ENCODE assay signal across 13 cellular contexts in genomic region chr14:96888593-96888992, GRCh38.
A peak's percentile ranks its signal among the peaks of the same experiment; 100 is the strongest.
DNase-seq lines count a peak whose midpoint lies in the region; ATAC-seq and TF ChIP-seq lines count a peak whose summit lies in the region.
"Had no signal": no experiment of that assay in that cellular context is flagged by ENCODE, and none has a peak within 500 bp of the region (broad histone marks: within the 10 kb centered on the region; RNA-seq: fewer than 3 reads in every experiment).

No MANE protein-coding gene starts in this region.

- CTCF ChIA-PET in SK-N-SH (lab: Yijun Ruan, JAX) = interaction anchor here (1.4 kb wide), 1 partner anchor 322 kb away, joined by 3 read pairs; no protein-coding TSS in a partner anchor

- no peak overlapping the region for H3K4me2 ChIP-seq in SK-N-SH

- no peaks in the 10 kb centered on the region for H3K79me2 ChIP-seq in SK-N-SH (ENCODE audit: insufficient read depth)

- 31 to 45% methylated on average over 3 of the region's 3 CpGs for WGBS in ectodermal cell, 2 experiments
- 56% methylated on average over 3 of the region's 3 CpGs for WGBS in SK-N-SH (ENCODE audit: low lambda C conversion rate)

- TF ChIP-seq EP300 in SK-N-SH (IDR thresholded peaks at IDR 0.05; ENCODE audit: borderline replicate concordance in 1 of 2, low read depth in 1 of 2, low read length in 1 of 2) = no peak

- TF ChIP-seq CTCF in SK-N-SH (IDR thresholded peaks at IDR 0.05) = no peak

- peak; percentile 8 for DNase-seq in Daoy (ENCODE audit: low read depth)
- DNase-seq in NCI-H524 (lab: John Stamatoyannopoulos, UW) = peak; percentile 91
- DNase-seq in hippocampal formation (lab: John Stamatoyannopoulos, UW) = no peak
- no peak for DNase-seq in effector CD8-positive, alpha-beta T cell (lab: John Stamatoyannopoulos, UW)
- DNase-seq in SK-N-SH = no peak
- DNase-seq: activated CD4-positive, alpha-beta T cell treated with anti-CD3 and anti-CD28 coated beads for 4 hours; activated gamma-delta T cell treated with Interleukin-2 at 50 U/mL for 16 hours; colonic mucosa; kidney; naive thymus-derived CD4-positive, alpha-beta T cell had no signal

- no peaks in the 10 kb centered on the region for H4K20me1 ChIP-seq in SK-N-SH (ENCODE audit: insufficient read depth)

- H3K27ac ChIP-seq in ectodermal cell (ENCODE audit: insufficient read depth, low read depth, low read length, poor library complexity, severe bottlenecking) (peak overlapping the region; percentile 33), SK-N-SH (ENCODE audit: low read depth in 2 of 2, low read length in 1 of 2) (peak overlapping the region in 1 of 2 experiments; percentile 96; a peak in 2 of 4 replicates)
- H3K27ac ChIP-seq: colonic mucosa had no signal

- POLR2A ChIA-PET in SK-N-SH (lab: Yijun Ruan, JAX) = no interaction called here

- H3K27me3 ChIP-seq in ectodermal cell (ENCODE audit: control insufficient read depth, insufficient read depth, low read length, poor library complexity, severe bottlenecking) = no peaks in the 10 kb centered on the region
- no peaks in the 10 kb centered on the region for H3K27me3 ChIP-seq in SK-N-SH (ENCODE audit: insufficient read depth)
- H3K27me3 ChIP-seq: colonic mucosa had no signal

- H3K4me1 ChIP-seq in ectodermal cell (ENCODE audit: control insufficient read depth, insufficient read depth, low read length) = peaks cover 17% of the 10 kb centered on the region
- H3K4me1 ChIP-seq in SK-N-SH (ENCODE audit: control insufficient read depth in 1 of 2, insufficient read depth in 2 of 2, low read depth in 1 of 2, low read length in 1 of 2) = peaks cover 0 to 11% of the 10 kb centered on the region in 2 experiments; a peak in 3 of 4 replicates
- H3K4me1 ChIP-seq: colonic mucosa had no signal

- no peaks in the 10 kb centered on the region for H3K9me2 ChIP-seq in SK-N-SH

- no peaks in the 10 kb centered on the region for H3K9me3 ChIP-seq in ectodermal cell (ENCODE audit: control insufficient read depth, low read length)
- no peaks in the 10 kb centered on the region for H3K9me3 ChIP-seq in SK-N-SH
- H3K9me3 ChIP-seq: colonic mucosa had no signal

- H3K4me3 ChIP-seq in ectodermal cell (ENCODE audit: insufficient read depth, low read depth, low read length) (no peak overlapping the region), SK-N-SH (ENCODE audit: low read depth in 2 of 2, low read length in 1 of 2) (no peak overlapping the region)
- H3K4me3 ChIP-seq: colonic mucosa had no signal

- no peak overlapping the region for H3K9ac ChIP-seq in SK-N-SH

- TF ChIP-seq RAD21 in SK-N-SH (IDR thresholded peaks at IDR 0.05; ENCODE audit: low read length) = no peak

- no peak overlapping the region for H2AFZ ChIP-seq in SK-N-SH (ENCODE audit: low read depth)

- ATAC-seq in HG03520 (IDR thresholded peaks at IDR 0.05; ENCODE audit: unreplicated experiment) = peak; percentile 24
- no peak for ATAC-seq in GM18873 (IDR thresholded peaks at IDR 0.05; ENCODE audit: low FRiP score, unreplicated experiment)
- ATAC-seq: naive thymus-derived CD4-positive, alpha-beta T cell had no signal

- H3F3A ChIP-seq in SK-N-SH (replicated peaks; ENCODE audit: insufficient read depth) = no peaks in the 10 kb centered on the region

- no peaks in the 10 kb centered on the region for H3K36me3 ChIP-seq in ectodermal cell (ENCODE audit: control insufficient read depth, insufficient read depth, low read length)
- no peaks in the 10 kb centered on the region for H3K36me3 ChIP-seq in SK-N-SH (replicated peaks in 1 of 2; ENCODE audit: control insufficient read depth in 1 of 2, insufficient read depth in 2 of 2, low read length in 1 of 2)
- H3K36me3 ChIP-seq: colonic mucosa had no signal

TF ChIP-seq in SK-N-SH, 30 proteins besides CTCF, POLR2A, EP300 and RAD21:
- TF ChIP-seq USF1 (IDR thresholded peaks at IDR 0.05; ENCODE audit: borderline replicate concordance, low read depth) (no peak), POLR2AphosphoS5 (IDR thresholded peaks at IDR 0.05; ENCODE audit: low read depth, low read length) (no peak), USF2 (IDR thresholded peaks at IDR 0.05; ENCODE audit: borderline replicate concordance, low read depth, low read length) (no peak), RCOR1 (IDR thresholded peaks at IDR 0.05; ENCODE audit: low read length) (no peak), EZH2phosphoT487 (IDR thresholded peaks at IDR 0.05; ENCODE audit: borderline replicate concordance, low read depth) (no peak), CHD2 (IDR thresholded peaks at IDR 0.05; ENCODE audit: low read length, partially characterized antibody) (no peak), PBX3 (IDR thresholded peaks at IDR 0.05) (no peak), ZBTB33 (IDR thresholded peaks at IDR 0.05; ENCODE audit: borderline replicate concordance, low read depth) (no peak), NFIC (IDR thresholded peaks at IDR 0.05; ENCODE audit: borderline replicate concordance) (no peak), TAF1 (IDR thresholded peaks at IDR 0.05; ENCODE audit: borderline replicate concordance, low read depth, low read length) (no peak), GABPA (IDR thresholded peaks at IDR 0.05; ENCODE audit: low read depth) (no peak), SMC3 (IDR thresholded peaks at IDR 0.05; ENCODE audit: low read depth, low read length) (no peak), FOXJ3 (CRISPR knock-in tag; IDR thresholded peaks at IDR 0.05) (no peak)

Comparison
In these comparisons a context has a peak if more than half of its experiments do, and no peak if none do; other contexts are left out.
1. DNase-seq: peak in Daoy (single experiment) and NCI-H524 (2 of 2); none in hippocampal formation (0 of 2), effector CD8-positive, alpha-beta T cell (single experiment) and SK-N-SH (single experiment).